Comparison of ENCODE assay signal across 14 cellular contexts in genomic region chr10:61609609-61610166, GRCh38.
DNase-seq lines count a peak whose midpoint lies in the region; ATAC-seq, FAIRE-seq and TF ChIP-seq lines count a peak whose summit lies in the region.
"Had no signal": no experiment of that assay in that cellular context is flagged by ENCODE, and none has a peak within 500 bp of the region (broad histone marks: within the 10 kb centered on the region; RNA-seq: fewer than 3 reads in every experiment).

No MANE protein-coding gene starts in this region.

- H3K36me3 ChIP-seq in SK-N-MC (ENCODE audit: insufficient read depth, low read length): no peaks in the 10 kb centered on the region
- H3K36me3 ChIP-seq: BLaER1 had no signal

- FAIRE-seq in H54 (lab: Jason Lieb, UNC): no peak

- H3K27ac ChIP-seq in SK-N-MC: peak overlapping the region; percentile 96
- H3K27ac ChIP-seq: BLaER1, GM23248 had no signal

- H3K9ac ChIP-seq in SK-N-MC (ENCODE audit: insufficient read length): no peak overlapping the region
- H3K9ac ChIP-seq: BLaER1, GM23248 had no signal

- DNase-seq in SK-N-MC (ENCODE audit: low read depth, low spot score): no peak
- peak; percentile 52 for DNase-seq in dedifferentiated amniotic fluid mesenchymal stem cell (ENCODE audit: extremely low spot score)
- DNase-seq in fibroblast of the conjunctiva (ENCODE audit: low read depth): peak; percentile 39
- DNase-seq in HUDEP-2 (lab: John Stamatoyannopoulos, UW; ENCODE audit: unreplicated experiment in 76 of 76): no peak
- no peak for DNase-seq in H54 (ENCODE audit: insufficient read length, low spot score)
- DNase-seq: AML-193; Caco-2; CD8-positive, alpha-beta memory T cell; DMS53; GM23248; H7 had no signal

- H3K9me3 ChIP-seq in SK-N-MC (ENCODE audit: low read depth, low read length): no peaks in the 10 kb centered on the region
- H3K9me3 ChIP-seq: BLaER1, Caco-2 had no signal

- no peak for ATAC-seq in HG02798 (IDR thresholded peaks at IDR 0.05; ENCODE audit: poor library complexity, unreplicated experiment)
- no peak for ATAC-seq in GM21360 (IDR thresholded peaks at IDR 0.05; ENCODE audit: unreplicated experiment)

- 0 out of 2 replicates have a peak overlapping the region, but pooled peaks have one; percentile 15 for H3K4me3 ChIP-seq in SK-N-MC
- H3K4me3 ChIP-seq: BLaER1, GM23248 had no signal

- TF ChIP-seq POLR2A in H54 (IDR thresholded peaks at IDR 0.05; ENCODE audit: low read depth, low read length): no peak

Comparison
In these comparisons a context has a peak if more than half of its experiments do, and no peak if none do; other contexts are left out.
1. DNase-seq: peak in dedifferentiated amniotic fluid mesenchymal stem cell (single experiment) and fibroblast of the conjunctiva (single experiment); none in SK-N-MC (single experiment), HUDEP-2 (0 of 76) and H54 (single experiment).